In genomic region chr22:23763579-23764331, GRCh38 we compare ENCODE assay signal across 9 cellular contexts. TPM values are rescaled to one million over a fixed set of nuclear protein-coding genes. Genes with fewer than 3 reads are reported as not detected.
DNase-seq lines count a peak whose midpoint lies in the region; ATAC-seq, FAIRE-seq and TF ChIP-seq lines count a peak whose summit lies in the region.
"Had no signal": no experiment of that assay in that cellular context is flagged by ENCODE, and none has a peak within 500 bp of the region (broad histone marks: within the 10 kb centered on the region; RNA-seq: fewer than 3 reads in every experiment).

No MANE protein-coding gene starts in this region.

- H3K27me3 Mint-ChIP-seq in activated naive CD4-positive, alpha-beta T cell treated with anti-CD3 and anti-CD28 coated beads for 36 hours (ENCODE audit: low read depth): no peaks in the 10 kb centered on the region
- H3K27me3 Mint-ChIP-seq in naive thymus-derived CD8-positive, alpha-beta T cell: no peaks in the 10 kb centered on the region

- peaks cover 34% of the 10 kb centered on the region for H3K4me1 Mint-ChIP-seq in activated naive CD4-positive, alpha-beta T cell treated with anti-CD3 and anti-CD28 coated beads for 36 hours (ENCODE audit: low read depth)
- peaks cover 18 to 56% (median 50%) of the 10 kb centered on the region in 4 donors for H3K4me1 Mint-ChIP-seq in naive thymus-derived CD8-positive, alpha-beta T cell

- peaks cover 11% of the 10 kb centered on the region; the same call in 1 of the 2 replicates for H3K79me2 ChIP-seq in SK-N-SH (ENCODE audit: insufficient read depth)

- H3K4me3 ChIP-seq in SK-N-SH (ENCODE audit: low read depth in 2 of 2, low read length in 1 of 2) (no peak overlapping the region), aorta (ENCODE audit: low read length in 2 of 2) (no peak overlapping the region)

- H3K27me3 ChIP-seq in SK-N-SH (ENCODE audit: insufficient read depth): no peaks in the 10 kb centered on the region
- H3K27me3 ChIP-seq in aorta (ENCODE audit: control insufficient read depth in 1 of 2, insufficient read depth in 2 of 2, low read length in 1 of 2): no peaks in the 10 kb centered on the region

- no peak for TF ChIP-seq CTCF in SK-N-SH (IDR thresholded peaks at IDR 0.05)

- H2AFZ ChIP-seq in SK-N-SH (ENCODE audit: low read depth): no peak overlapping the region

- no peaks in the 10 kb centered on the region for H3K9me2 ChIP-seq in SK-N-SH

- peak overlapping the region; percentile 66 for H3K4me3 Mint-ChIP-seq in activated naive CD4-positive, alpha-beta T cell treated with anti-CD3 and anti-CD28 coated beads for 36 hours
- peak overlapping the region; percentile 75 to 89 (median 84) for H3K4me3 Mint-ChIP-seq in naive thymus-derived CD8-positive, alpha-beta T cell

- no peaks in the 10 kb centered on the region for H3K9me3 ChIP-seq in SK-N-SH
- no peaks in the 10 kb centered on the region for H3K9me3 ChIP-seq in aorta (ENCODE audit: control insufficient read depth, low read length)

- 91% methylated on average over 21 of the region's 23 CpGs for WGBS in SK-N-SH (ENCODE audit: low lambda C conversion rate)
- 26 to 33% methylated on average over 20 to 23 of the region's 23 CpGs for WGBS in aorta, 2 donors

- H3K27ac ChIP-seq in SK-N-SH (ENCODE audit: low read depth in 2 of 2, low read length in 1 of 2) (no peak overlapping the region), aorta (ENCODE audit: low read depth in 1 of 2, low read length in 2 of 2) (no peak overlapping the region)

- no peak overlapping the region for H3K4me2 ChIP-seq in SK-N-SH

- POLR2A ChIA-PET in SK-N-SH (lab: Yijun Ruan, JAX): no interaction called here
- POLR2A ChIA-PET in naive thymus-derived CD8-positive, alpha-beta T cell (lab: Charles Lee): interaction anchor here (0.6 to 8.2 kb wide), 9 partner anchors 10 to 150 kb away, joined by 3 to 65 read pairs (median 6); partner anchors contain the start of genes MIF, SLC2A11, SMARCB1 and VPREB3

- no peak for TF ChIP-seq RAD21 in SK-N-SH (IDR thresholded peaks at IDR 0.05; ENCODE audit: low read length)

- no peak for ATAC-seq in SK-N-SH treated with all-trans-retinoic acid at 6 μM for 48 hours
- peak; percentile 50 to 74 for ATAC-seq in naive thymus-derived CD8-positive, alpha-beta T cell
- no peak for ATAC-seq in aorta (ENCODE audit: low FRiP score)
- no peak for ATAC-seq in GM18511 (IDR thresholded peaks at IDR 0.05; ENCODE audit: unreplicated experiment)

- H3K36me3 ChIP-seq in SK-N-SH (replicated peaks in 1 of 2; ENCODE audit: control insufficient read depth in 1 of 2, insufficient read depth in 2 of 2, low read length in 1 of 2) (no peaks in the 10 kb centered on the region), aorta (ENCODE audit: control insufficient read depth in 1 of 2, insufficient read depth in 2 of 2, low read length in 1 of 2) (no peaks in the 10 kb centered on the region)

- no peak for FAIRE-seq in frontal cortex (lab: Jason Lieb, UNC)

- intact Hi-C loops in activated naive CD4-positive, alpha-beta T cell treated with anti-CD3 and anti-CD28 coated beads for 36 hours (cut with micrococcal nuclease): no loop called here
- intact Hi-C loops in aorta (cut with DNase I): loop anchor here in 1 of 2 donors (10.0 kb wide), 1 partner anchor 191 kb away; no protein-coding TSS in a partner anchor

- CTCF ChIA-PET in SK-N-SH (lab: Yijun Ruan, JAX): interaction anchor here (1.5 to 14.9 kb wide), 2 partner anchors 8 to 85 kb away, joined by 3 to 277 read pairs; no protein-coding TSS in a partner anchor
- CTCF ChIA-PET in activated naive CD4-positive, alpha-beta T cell treated with anti-CD3 and anti-CD28 coated beads for 36 hours (lab: Charles Lee): interaction anchor here (0.8 to 1.7 kb wide), 2 partner anchors 25 to 43 kb away, joined by 3 to 6 read pairs; no protein-coding TSS in a partner anchor

- H3K27ac Mint-ChIP-seq in activated naive CD4-positive, alpha-beta T cell treated with anti-CD3 and anti-CD28 coated beads for 36 hours: peak overlapping the region; percentile 50
- H3K27ac Mint-ChIP-seq in naive thymus-derived CD8-positive, alpha-beta T cell: peak overlapping the region; percentile 86 to 95 (median 92)

- no peaks in the 10 kb centered on the region for H3F3A ChIP-seq in SK-N-SH (replicated peaks; ENCODE audit: insufficient read depth)

- peak; percentile 25 for DNase-seq in SK-N-SH
- DNase-seq in activated naive CD4-positive, alpha-beta T cell treated with anti-CD3 and anti-CD28 coated beads for 36 hours: peak; percentile 64
- DNase-seq in naive thymus-derived CD8-positive, alpha-beta T cell: peak in 8 of 10 donors; percentile 35 to 72 (median 48)
- peak; percentile 80 to 86 for DNase-seq in aorta
- DNase-seq in frontal cortex (ENCODE audit: low spot score in 2 of 2): no peak
- no peak for DNase-seq in occipital lobe (lab: John Stamatoyannopoulos, UW)

- no peak overlapping the region for H3K9ac ChIP-seq in SK-N-SH

- TF ChIP-seq EP300 in SK-N-SH (IDR thresholded peaks at IDR 0.05; ENCODE audit: borderline replicate concordance in 1 of 2, low read depth in 1 of 2, low read length in 1 of 2): no peak

- H3K4me1 ChIP-seq in SK-N-SH (ENCODE audit: control insufficient read depth in 1 of 2, insufficient read depth in 2 of 2, low read depth in 1 of 2, low read length in 1 of 2) (peaks cover 7% of the 10 kb centered on the region in 2 experiments; a peak in 2 of 4 replicates), aorta (ENCODE audit: control insufficient read depth in 1 of 2, insufficient read depth in 2 of 2, low read length in 2 of 2) (no peaks in the 10 kb centered on the region)

- H3K36me3 Mint-ChIP-seq in activated naive CD4-positive, alpha-beta T cell treated with anti-CD3 and anti-CD28 coated beads for 36 hours (ENCODE audit: low read depth): peaks cover 13% of the 10 kb centered on the region
- H3K36me3 Mint-ChIP-seq in naive thymus-derived CD8-positive, alpha-beta T cell: peaks cover 0 to 2% (median 0%) of the 10 kb centered on the region in 3 donors

- H3K9me3 Mint-ChIP-seq in activated naive CD4-positive, alpha-beta T cell treated with anti-CD3 and anti-CD28 coated beads for 36 hours: no peaks in the 10 kb centered on the region
- no peaks in the 10 kb centered on the region for H3K9me3 Mint-ChIP-seq in naive thymus-derived CD8-positive, alpha-beta T cell

- H4K20me1 ChIP-seq in SK-N-SH (ENCODE audit: insufficient read depth): no peaks in the 10 kb centered on the region

TF ChIP-seq in SK-N-SH, 30 proteins besides CTCF, POLR2A, EP300 and RAD21 (continues in another document):
- TF ChIP-seq RCOR1 (IDR thresholded peaks at IDR 0.05; ENCODE audit: low read length) (no peak), NFIC (IDR thresholded peaks at IDR 0.05; ENCODE audit: borderline replicate concordance) (no peak)

TF ChIP-seq in SK-N-SH treated with all-trans-retinoic acid at 6 μM for 48 hours, 23 proteins besides CTCF, POLR2A, EP300 and RAD21 (continues in another document):
- TF ChIP-seq RARB (CRISPR knock-in tag; IDR thresholded peaks at IDR 0.05) (no peak), PPARA (CRISPR knock-in tag; IDR thresholded peaks at IDR 0.05; ENCODE audit: borderline replicate concordance) (no peak)

RNA-seq across cellular contexts. Expression of gene C22orf15, which starts 1.0 kb away (rescaled TPM):
- 1.6 and 2.5 TPM in 2 replicates for polyA plus RNA-seq in SK-N-SH (2012; rRNA removed)
- 0.80 and 1.2 TPM in 2 replicates for polyA plus RNA-seq in SK-N-SH (2012; cell fraction: cytosol; rRNA removed)
- 6.0 and 8.1 TPM in 2 replicates for polyA plus RNA-seq in SK-N-SH (2012; cell fraction: nucleus; rRNA removed)
- total RNA-seq in activated naive CD4-positive, alpha-beta T cell treated with anti-CD3 and anti-CD28 coated beads for 36 hours: 1 to 10 TPM; 1.1 to 1.4 TPM
- total RNA-seq in naive thymus-derived CD8-positive, alpha-beta T cell: 1 to 10 TPM; 4.1 to 5.4 TPM
- 1 to 10 TPM in 1 of 3 donors, under 1 TPM in 2; 0.42 to 1.7 (median 0.81) TPM for polyA plus RNA-seq in naive thymus-derived CD8-positive, alpha-beta T cell
- under 1 TPM in 1 of 2 donors, not detected in 1; 0.69 TPM for total RNA-seq in aorta
- under 1 TPM in 1 of 2 donors, not detected in 1; 0.23 TPM for polyA plus RNA-seq in aorta
- not detected for total RNA-seq in frontal cortex
- total RNA-seq in occipital lobe: not detected

RNA-seq across cellular contexts. Expression of gene CHCHD10, which starts 4.0 kb away (rescaled TPM):
- polyA plus RNA-seq in SK-N-SH (2012; rRNA removed): 27.7 and 70.1 TPM in 2 replicates
- 50.5 and 57.1 TPM in 2 replicates for polyA plus RNA-seq in SK-N-SH (2012; cell fraction: cytosol; rRNA removed)
- polyA plus RNA-seq in SK-N-SH (2012; cell fraction: nucleus; rRNA removed): 31.9 and 32.3 TPM in 2 replicates
- total RNA-seq in activated naive CD4-positive, alpha-beta T cell treated with anti-CD3 and anti-CD28 coated beads for 36 hours: 100 to 1,000 TPM; 190 to 191 TPM
- 10 to 100 TPM; 44.3 to 47.4 TPM for total RNA-seq in naive thymus-derived CD8-positive, alpha-beta T cell
- 10 to 100 TPM; 26.1 to 37.6 (median 36.0) TPM for polyA plus RNA-seq in naive thymus-derived CD8-positive, alpha-beta T cell
- total RNA-seq in aorta: 10 to 100 TPM; 30.9 to 41.9 TPM
- 10 to 100 TPM; 58.5 to 68.4 TPM for polyA plus RNA-seq in aorta
- total RNA-seq in frontal cortex: 5.3 TPM
- total RNA-seq in occipital lobe: 3.4 TPM

RNA-seq across cellular contexts. Expression of gene MMP11, which starts 8.9 kb away (rescaled TPM):
- 50.8 and 64.4 TPM in 2 replicates for polyA plus RNA-seq in SK-N-SH (2012; rRNA removed)
- polyA plus RNA-seq in SK-N-SH (2012; cell fraction: cytosol; rRNA removed): 31.3 and 49.7 TPM in 2 replicates
- 48.3 and 75.0 TPM in 2 replicates for polyA plus RNA-seq in SK-N-SH (2012; cell fraction: nucleus; rRNA removed)
- under 1 TPM; 0.43 to 0.47 TPM for total RNA-seq in activated naive CD4-positive, alpha-beta T cell treated with anti-CD3 and anti-CD28 coated beads for 36 hours
- 1 to 10 TPM; 3.8 TPM for total RNA-seq in naive thymus-derived CD8-positive, alpha-beta T cell
- 1 to 10 TPM; 2.1 to 6.5 (median 2.8) TPM for polyA plus RNA-seq in naive thymus-derived CD8-positive, alpha-beta T cell
- total RNA-seq in aorta: 1 to 10 TPM; 1.3 to 3.0 TPM
- polyA plus RNA-seq in aorta: 1 to 10 TPM; 3.5 to 5.1 TPM
- total RNA-seq in frontal cortex: 18.8 TPM
- 14.8 TPM for total RNA-seq in occipital lobe

RNA-seq across cellular contexts. Expression of gene VPREB3, which starts 9.5 kb away (rescaled TPM):
- 0.54 TPM in 1 of 2 replicates, not detected in the other for polyA plus RNA-seq in SK-N-SH (2012; rRNA removed)
- polyA plus RNA-seq in SK-N-SH (2012; cell fraction: cytosol; rRNA removed): 0.19 and 0.30 TPM in 2 replicates
- polyA plus RNA-seq in SK-N-SH (2012; cell fraction: nucleus; rRNA removed): not detected in 2 replicates
- total RNA-seq in activated naive CD4-positive, alpha-beta T cell treated with anti-CD3 and anti-CD28 coated beads for 36 hours: not detected
- total RNA-seq in naive thymus-derived CD8-positive, alpha-beta T cell: 1 to 10 TPM; 1.8 to 3.3 TPM
- under 1 TPM in 2 of 3 donors, not detected in 1; 0.80 to 0.92 TPM for polyA plus RNA-seq in naive thymus-derived CD8-positive, alpha-beta T cell
- total RNA-seq in aorta: under 1 TPM in 1 of 2 donors, not detected in 1; 0.69 TPM
- not detected for polyA plus RNA-seq in aorta
- not detected for total RNA-seq in frontal cortex
- total RNA-seq in occipital lobe: not detected
- total RNA-seq: A172 had no signal

RNA-seq across cellular contexts. Expression of gene ZNF70, which starts 12.8 kb away (rescaled TPM):
- polyA plus RNA-seq in SK-N-SH (2012; rRNA removed) (0.77 and 0.80 TPM in 2 replicates), aorta (1 to 10 TPM; 1.4 to 3.6 TPM)
- 0.48 and 0.66 TPM in 2 replicates for polyA plus RNA-seq in SK-N-SH (2012; cell fraction: cytosol; rRNA removed)
- 2.2 and 2.5 TPM in 2 replicates for polyA plus RNA-seq in SK-N-SH (2012; cell fraction: nucleus; rRNA removed)
- under 1 TPM; 0.79 to 0.93 TPM for total RNA-seq in activated naive CD4-positive, alpha-beta T cell treated with anti-CD3 and anti-CD28 coated beads for 36 hours
- 1 to 10 TPM; 6.9 to 7.0 TPM for total RNA-seq in naive thymus-derived CD8-positive, alpha-beta T cell
- polyA plus RNA-seq in naive thymus-derived CD8-positive, alpha-beta T cell: under 1 TPM; 0.20 to 0.57 (median 0.47) TPM
- total RNA-seq in aorta (10 to 100 TPM in 1 of 2 donors, 1 to 10 TPM in 1; 9.8 to 14.0 TPM), frontal cortex (3.7 TPM), occipital lobe (4.1 TPM)

Comparison
In these comparisons a context has a peak if more than half of its experiments do, and no peak if none do; other contexts are left out.
1. DNase-seq: peak in SK-N-SH (single experiment), activated naive CD4-positive, alpha-beta T cell treated with anti-CD3 and anti-CD28 coated beads for 36 hours (single experiment), naive thymus-derived CD8-positive, alpha-beta T cell (8 of 10) and aorta (2 of 2); none in frontal cortex (0 of 2) and occipital lobe (single experiment).
2. ATAC-seq: peak in naive thymus-derived CD8-positive, alpha-beta T cell (2 of 2); none in SK-N-SH treated with all-trans-retinoic acid at 6 μM for 48 hours (single experiment), aorta (single experiment) and GM18511 (single experiment).